ENCODE assay signal across 15 cellular contexts in genomic region chr4:139333046-139333445, GRCh38. TPM values are rescaled to one million over a fixed set of nuclear protein-coding genes. Genes with fewer than 3 reads are reported as not detected.
DNase-seq lines count a peak whose midpoint lies in the region; ATAC-seq, FAIRE-seq and TF ChIP-seq lines count a peak whose summit lies in the region.
"Had no signal": no experiment of that assay in that cellular context is flagged by ENCODE, and none has a peak within 500 bp of the region (broad histone marks: within the 10 kb centered on the region; RNA-seq: fewer than 3 reads in every experiment).

No MANE protein-coding gene starts in this region.

- no peaks in the 10 kb centered on the region for H3K9me3 Mint-ChIP-seq in activated T-cell treated with anti-CD3 and anti-CD28 coated beads, Interleukin-2, amount 50 U/mL, for 24 hours
- no peaks in the 10 kb centered on the region for H3K9me3 Mint-ChIP-seq in activated T-helper 1 cell treated with anti-CD3 and anti-CD28 coated beads, Interleukin-12 subunit alpha, Interleukin-12 subunit beta, Interleukin-2, Interleukin-4 antibody, amounts not matched to agents 30 ng/mL and 10 ng/mL and 1 ng/mL, durations not matched to agents 14 hours and 24 hours and 36 hours

- intact Hi-C loops in activated T-helper 1 cell treated with anti-CD3 and anti-CD28 coated beads, Interleukin-12 subunit alpha, Interleukin-12 subunit beta, Interleukin-2, Interleukin-4 antibody, amounts not matched to agents 30 ng/mL and 10 ng/mL and 1 ng/mL, durations not matched to agents 14 hours and 24 hours and 36 hours (cut with micrococcal nuclease) = loop anchor here (2.0 kb wide), 1 partner anchor 16 kb away; no protein-coding TSS in a partner anchor

- peaks cover 71% of the 10 kb centered on the region for H3K36me3 Mint-ChIP-seq in activated T-cell treated with anti-CD3 and anti-CD28 coated beads, Interleukin-2, amount 50 U/mL, for 24 hours (ENCODE audit: low read depth)
- H3K36me3 Mint-ChIP-seq in activated T-helper 1 cell treated with anti-CD3 and anti-CD28 coated beads, Interleukin-12 subunit alpha, Interleukin-12 subunit beta, Interleukin-2, Interleukin-4 antibody, amounts not matched to agents 30 ng/mL and 10 ng/mL and 1 ng/mL, durations not matched to agents 14 hours and 24 hours and 36 hours (ENCODE audit: low read depth) = peaks cover 37% of the 10 kb centered on the region

- peaks cover 4% of the 10 kb centered on the region for H3K4me1 ChIP-seq in foreskin keratinocyte

- H3K27ac Mint-ChIP-seq in activated T-cell treated with anti-CD3 and anti-CD28 coated beads, Interleukin-2, amount 50 U/mL, for 24 hours = peak overlapping the region; percentile 83
- H3K27ac Mint-ChIP-seq in activated T-helper 1 cell treated with anti-CD3 and anti-CD28 coated beads, Interleukin-12 subunit alpha, Interleukin-12 subunit beta, Interleukin-2, Interleukin-4 antibody, amounts not matched to agents 30 ng/mL and 10 ng/mL and 1 ng/mL, durations not matched to agents 14 hours and 24 hours and 36 hours = peak overlapping the region; percentile 56

- no peaks in the 10 kb centered on the region for H3K27me3 ChIP-seq in foreskin keratinocyte
- H3K27me3 ChIP-seq: MG63 had no signal

- no peak for DNase-seq in activated T-cell treated with anti-CD3 and anti-CD28 coated beads, Interleukin-2, amount 50 U/mL, for 24 hours
- no peak for DNase-seq in activated T-cell treated with anti-CD3 and anti-CD28 coated beads, Interleukin-2, amount 50 U/mL, for 1 hour
- no peak for DNase-seq in GM18507 (ENCODE audit: extremely low spot score, insufficient read length, low read depth)
- no peak for DNase-seq in activated T-helper 1 cell treated with anti-CD3 and anti-CD28 coated beads, Interleukin-12 subunit alpha, Interleukin-12 subunit beta, Interleukin-2, Interleukin-4 antibody, amounts not matched to agents 30 ng/mL and 10 ng/mL and 1 ng/mL, durations not matched to agents 14 hours and 24 hours and 36 hours (ENCODE audit: low spot score)
- peak; percentile 8 to 27 for DNase-seq in foreskin keratinocyte
- no peak for DNase-seq in DMS79 (lab: John Stamatoyannopoulos, UW)
- DNase-seq: C1 segment of cervical spinal cord, MG63, NCI-H1092 treated with DMSO at 0.1 percent for 48 hours, NCI-H2081 treated with DMSO at 0.1 percent for 48 hours, NCI-H510A, NCI-H774, RPMI8226 had no signal

- peak; percentile 42 for FAIRE-seq in GM18507 (lab: Jason Lieb, UNC)
- FAIRE-seq: GM19239 had no signal

- H3K4me3 Mint-ChIP-seq in activated T-cell treated with anti-CD3 and anti-CD28 coated beads, Interleukin-2, amount 50 U/mL, for 24 hours = peak overlapping the region; percentile 33
- no peak overlapping the region for H3K4me3 Mint-ChIP-seq in activated T-helper 1 cell treated with anti-CD3 and anti-CD28 coated beads, Interleukin-12 subunit alpha, Interleukin-12 subunit beta, Interleukin-2, Interleukin-4 antibody, amounts not matched to agents 30 ng/mL and 10 ng/mL and 1 ng/mL, durations not matched to agents 14 hours and 24 hours and 36 hours

- ATAC-seq in foreskin keratinocyte (peak; percentile 53), GM18873 (IDR thresholded peaks at IDR 0.05; ENCODE audit: low FRiP score, unreplicated experiment) (no peak)

- peak overlapping the region; percentile 49 for H3K27ac ChIP-seq in foreskin keratinocyte

- H3K27me3 Mint-ChIP-seq in activated T-cell treated with anti-CD3 and anti-CD28 coated beads, Interleukin-2, amount 50 U/mL, for 24 hours = no peaks in the 10 kb centered on the region
- no peaks in the 10 kb centered on the region for H3K27me3 Mint-ChIP-seq in activated T-helper 1 cell treated with anti-CD3 and anti-CD28 coated beads, Interleukin-12 subunit alpha, Interleukin-12 subunit beta, Interleukin-2, Interleukin-4 antibody, amounts not matched to agents 30 ng/mL and 10 ng/mL and 1 ng/mL, durations not matched to agents 14 hours and 24 hours and 36 hours (ENCODE audit: insufficient read depth)

- no peak for TF ChIP-seq CTCF in foreskin keratinocyte (conservative IDR thresholded peaks at IDR 0.05)

- peaks cover 55% of the 10 kb centered on the region for H3K4me1 Mint-ChIP-seq in activated T-cell treated with anti-CD3 and anti-CD28 coated beads, Interleukin-2, amount 50 U/mL, for 24 hours (ENCODE audit: low read depth)
- peaks cover 34% of the 10 kb centered on the region for H3K4me1 Mint-ChIP-seq in activated T-helper 1 cell treated with anti-CD3 and anti-CD28 coated beads, Interleukin-12 subunit alpha, Interleukin-12 subunit beta, Interleukin-2, Interleukin-4 antibody, amounts not matched to agents 30 ng/mL and 10 ng/mL and 1 ng/mL, durations not matched to agents 14 hours and 24 hours and 36 hours (ENCODE audit: low read depth)

RNA-seq across cellular contexts. Expression of gene NDUFC1, which starts 30.8 kb away (rescaled TPM):
- 53.1 and 54.5 TPM in 2 replicates for total RNA-seq in activated T-helper 1 cell treated with anti-CD3 and anti-CD28 coated beads, Interleukin-12 subunit alpha, Interleukin-12 subunit beta, Interleukin-2, Interleukin-4 antibody, amounts not matched to agents 30 ng/mL and 10 ng/mL and 1 ng/mL, durations not matched to agents 14 hours and 24 hours and 36 hours
- 83.2 and 85.2 TPM in 2 replicates for total RNA-seq in foreskin keratinocyte
- polyA plus RNA-seq in foreskin keratinocyte = 139 and 150 TPM in 2 replicates

RNA-seq across cellular contexts. Expression of gene NAA15, which starts 31.7 kb away (rescaled TPM):
- total RNA-seq in activated T-helper 1 cell treated with anti-CD3 and anti-CD28 coated beads, Interleukin-12 subunit alpha, Interleukin-12 subunit beta, Interleukin-2, Interleukin-4 antibody, amounts not matched to agents 30 ng/mL and 10 ng/mL and 1 ng/mL, durations not matched to agents 14 hours and 24 hours and 36 hours = 104 and 110 TPM in 2 replicates
- 62.4 and 66.9 TPM in 2 replicates for total RNA-seq in foreskin keratinocyte
- 12.4 and 16.7 TPM in 2 replicates for polyA plus RNA-seq in foreskin keratinocyte

RNA-seq across cellular contexts. Expression of gene MGARP, which starts 53.0 kb away (rescaled TPM):
- total RNA-seq in activated T-helper 1 cell treated with anti-CD3 and anti-CD28 coated beads, Interleukin-12 subunit alpha, Interleukin-12 subunit beta, Interleukin-2, Interleukin-4 antibody, amounts not matched to agents 30 ng/mL and 10 ng/mL and 1 ng/mL, durations not matched to agents 14 hours and 24 hours and 36 hours = 0.15 TPM in 1 of 2 replicates, not detected in the other
- 0.28 and 0.37 TPM in 2 replicates for total RNA-seq in foreskin keratinocyte
- 0.27 and 0.30 TPM in 2 replicates for polyA plus RNA-seq in foreskin keratinocyte

Comparison
In these comparisons a context has a peak if more than half of its experiments do, and no peak if none do; other contexts are left out.
1. DNase-seq: peak in foreskin keratinocyte (2 of 2); none in activated T-cell treated with anti-CD3 and anti-CD28 coated beads, Interleukin-2, amount 50 U/mL, for 24 hours (single experiment), activated T-cell treated with anti-CD3 and anti-CD28 coated beads, Interleukin-2, amount 50 U/mL, for 1 hour (single experiment), GM18507 (single experiment), activated T-helper 1 cell treated with anti-CD3 and anti-CD28 coated beads, Interleukin-12 subunit alpha, Interleukin-12 subunit beta, Interleukin-2, Interleukin-4 antibody, amounts not matched to agents 30 ng/mL and 10 ng/mL and 1 ng/mL, durations not matched to agents 14 hours and 24 hours and 36 hours (single experiment) and DMS79 (single experiment).